In genomic region chr2:238169708-238170251, GRCh38 we compare ENCODE assay signal across 10 cellular contexts. TPM values are rescaled to one million over a fixed set of nuclear protein-coding genes. Genes with fewer than 3 reads are reported as not detected.
A peak's percentile ranks its signal among the peaks of the same experiment; 100 is the strongest.
DNase-seq lines count a peak whose midpoint lies in the region; ATAC-seq and TF ChIP-seq lines count a peak whose summit lies in the region.
"Had no signal": no experiment of that assay in that cellular context is flagged by ENCODE, and none has a peak within 500 bp of the region (broad histone marks: within the 10 kb centered on the region; RNA-seq: fewer than 3 reads in every experiment).

No MANE protein-coding gene starts in this region.

- WGBS in esophagus muscularis mucosa: 37% methylated on average over 5 of the region's 5 CpGs
- WGBS in psoas muscle, 3 donors: 67 to 70% (median 69%) methylated on average over 5 of the region's 5 CpGs

- CTCF ChIA-PET in PC-9 (lab: Charles Lee): no interaction called here

- H3K36me3 ChIP-seq in PC-9 (ENCODE audit: low read depth): peaks cover 24% of the 10 kb centered on the region; the same call in 1 of the 2 replicates
- H3K36me3 ChIP-seq in esophagus muscularis mucosa: peaks cover 16 to 75% (median 70%) of the 10 kb centered on the region in 4 donors
- H3K36me3 ChIP-seq in psoas muscle (ENCODE audit: insufficient read depth in 1 of 2, low read depth in 1 of 2): peaks cover 3 to 75% of the 10 kb centered on the region in 2 donors

- no TSS peak for BruUV-seq in PC-9 (replicated peaks; lab: Mats Ljungman, UMichigan)

- TF ChIP-seq CTCF in PC-9 (conservative IDR thresholded peaks at IDR 0.05): no peak
- no peak for TF ChIP-seq CTCF in esophagus muscularis mucosa (IDR thresholded peaks at IDR 0.05)
- no peak for TF ChIP-seq CTCF in psoas muscle (IDR thresholded peaks at IDR 0.05)
- TF ChIP-seq CTCF in nephron progenitor cell (IDR thresholded peaks at IDR 0.05): no peak

- no peak overlapping the region for H3K27ac Mint-ChIP-seq in nephron progenitor cell

- H3K27me3 ChIP-seq in PC-9 (ENCODE audit: insufficient read depth, low read depth): no peaks in the 10 kb centered on the region
- H3K27me3 ChIP-seq in esophagus muscularis mucosa: peaks cover 0 to 4% (median 0%) of the 10 kb centered on the region in 4 donors
- no peaks in the 10 kb centered on the region for H3K27me3 ChIP-seq in psoas muscle (ENCODE audit: insufficient read depth in 3 of 3, low read length in 2 of 3)

- H3K36me3 Mint-ChIP-seq in nephron progenitor cell (ENCODE audit: low read depth): peaks cover 45% of the 10 kb centered on the region

- H3K4me1 Mint-ChIP-seq in nephron progenitor cell: peaks cover 10% of the 10 kb centered on the region

- intact Hi-C loops in PC-9 (cut with micrococcal nuclease; ENCODE audit: unreplicated experiment) (no loop called here), esophagus muscularis mucosa (cut with DNase I) (no loop called here), psoas muscle (cut with DNase I) (no loop called here)

- H3K9me2 ChIP-seq in PC-9 (ENCODE audit: insufficient read depth): no peaks in the 10 kb centered on the region

- H3K79me2 ChIP-seq in PC-9 (ENCODE audit: low read depth): no peaks in the 10 kb centered on the region

- no peaks in the 10 kb centered on the region for H4K20me1 ChIP-seq in PC-9 (ENCODE audit: insufficient read depth)

- peaks cover 47% of the 10 kb centered on the region for H3F3A ChIP-seq in PC-9 (ENCODE audit: insufficient read depth, low read depth)

- no peak overlapping the region for H3K4me3 Mint-ChIP-seq in nephron progenitor cell

- no peak overlapping the region for H2AFZ ChIP-seq in PC-9

- ATAC-seq in psoas muscle (peak in 3 of 4 donors; percentile 14 to 37 (median 35)), HG03354 (IDR thresholded peaks at IDR 0.05; ENCODE audit: poor library complexity, severe bottlenecking, unreplicated experiment) (no peak)

- H3K4me1 ChIP-seq in PC-9 (replicated peaks; ENCODE audit: insufficient read depth) (peaks cover 26% of the 10 kb centered on the region), esophagus muscularis mucosa (peaks cover 19 to 32% (median 26%) of the 10 kb centered on the region in 4 donors), psoas muscle (peaks cover 9% of the 10 kb centered on the region)

- peaks cover 16% of the 10 kb centered on the region for H3K27me3 Mint-ChIP-seq in nephron progenitor cell (ENCODE audit: low read depth, poor library complexity)

- H3K4me3 ChIP-seq in PC-9: peak overlapping the region; percentile 7; the same call in 1 of the 2 replicates
- H3K4me3 ChIP-seq in esophagus muscularis mucosa: no peak overlapping the region
- H3K4me3 ChIP-seq in psoas muscle: no peak overlapping the region
- H3K4me3 ChIP-seq: lung had no signal

- H3K27ac ChIP-seq in PC-9 (peak overlapping the region; percentile 90), esophagus muscularis mucosa (replicated peaks in 1 of 4) (peak overlapping the region; percentile 68 to 81 (median 69)), psoas muscle (peak overlapping the region; percentile 19)

- DNase-seq in DMS53 (lab: John Stamatoyannopoulos, UW) (peak; percentile 64), PC-9 (peak in 1 of 2 experiments; percentile 57), esophagus muscularis mucosa (ENCODE audit: extremely low spot score) (no peak), psoas muscle (peak in 1 of 2 donors; percentile 44), LoVo (ENCODE audit: low spot score) (no peak), nephron progenitor cell (no peak), KG1 (lab: John Stamatoyannopoulos, UW) (no peak)
- DNase-seq: activated CD4-positive, alpha-beta T cell treated with anti-CD3 and anti-CD28 coated beads for 4 hours had no signal

- no peaks in the 10 kb centered on the region for H3K9me3 Mint-ChIP-seq in nephron progenitor cell

- POLR2A ChIA-PET in PC-9 (lab: Charles Lee; ENCODE audit: unreplicated experiment): interaction anchor here (0.5 to 0.7 kb wide), 2 partner anchors 12 to 305 kb away, joined by 8 to 17 read pairs; no protein-coding TSS in a partner anchor

- H3K9me3 ChIP-seq in PC-9 (ENCODE audit: insufficient read depth, low read depth): no peaks in the 10 kb centered on the region
- no peaks in the 10 kb centered on the region for H3K9me3 ChIP-seq in esophagus muscularis mucosa
- no peaks in the 10 kb centered on the region for H3K9me3 ChIP-seq in psoas muscle

- H3K4me2 ChIP-seq in PC-9: peak overlapping the region; percentile 60

- TF ChIP-seq POLR2A in esophagus muscularis mucosa (IDR thresholded peaks at IDR 0.05; ENCODE audit: low read depth): no peak

- no peak for TF ChIP-seq EP300 in esophagus muscularis mucosa (IDR thresholded peaks at IDR 0.05)

RNA-seq across cellular contexts. Expression of gene ERFE, which starts 11.0 kb away (rescaled TPM):
- total RNA-seq in PC-9 (2021): 9.7 and 18.3 TPM in 2 replicates
- under 1 TPM in 2 of 4 donors, not detected in 2; 0.39 to 0.66 TPM for total RNA-seq in esophagus muscularis mucosa
- 10 to 100 TPM in 1 of 4 donors, 1 to 10 TPM in 3; 1.8 to 18.2 (median 4.5) TPM for total RNA-seq in psoas muscle
- 10 to 100 TPM in 1 of 3 donors, 1 to 10 TPM in 2; 1.4 to 15.4 (median 1.7) TPM for polyA plus RNA-seq in psoas muscle

RNA-seq across cellular contexts. Expression of gene KLHL30, which starts 31.3 kb away (rescaled TPM):
- total RNA-seq in PC-9 (2021): 0.80 and 1.2 TPM in 2 replicates
- 1 to 10 TPM; 1.2 to 8.0 (median 4.4) TPM for total RNA-seq in esophagus muscularis mucosa
- total RNA-seq in psoas muscle: 100 to 1,000 TPM in 3 of 4 donors, 10 to 100 TPM in 1; 82.1 to 175 (median 153) TPM
- polyA plus RNA-seq in psoas muscle: 100 to 1,000 TPM in 1 of 3 donors, 10 to 100 TPM in 2; 67.7 to 121 (median 91.7) TPM

RNA-seq across cellular contexts. Expression of gene ILKAP, which starts 33.7 kb away (rescaled TPM):
- total RNA-seq in PC-9 (2021): 55.6 and 65.2 TPM in 2 replicates
- 10 to 100 TPM; 27.3 to 36.0 (median 34.3) TPM for total RNA-seq in esophagus muscularis mucosa
- 10 to 100 TPM; 31.8 to 43.8 (median 39.3) TPM for total RNA-seq in psoas muscle
- polyA plus RNA-seq in psoas muscle: 10 to 100 TPM; 55.2 to 66.6 (median 58.4) TPM

Comparison
In these comparisons a context has a peak if more than half of its experiments do, and no peak if none do; other contexts are left out.
1. H3K27ac ChIP-seq: peak in every context shown above with its lines; median percentile 90 in PC-9; 69 in esophagus muscularis mucosa; 19 in psoas muscle.
2. RNA of gene KLHL30, which starts 31.3 kb away (total RNA-seq): 82.1 to 175 TPM in psoas muscle; 1.2 to 8.0 TPM in esophagus muscularis mucosa and 0.80 to 1.2 TPM in PC-9; every median in the first group is over 4 times any median in the second.